Comparison of ENCODE assay signal across 24 cellular contexts in genomic region chr6:166650824-166651223, GRCh38.
"Had no signal": no experiment of that assay in that cellular context is flagged by ENCODE, and none has a peak within 500 bp of the region (broad histone marks: within the 10 kb centered on the region; RNA-seq: fewer than 3 reads in every experiment).

No MANE protein-coding gene starts in this region.

- ATAC-seq: foreskin keratinocyte; gastroesophageal sphincter; heart left ventricle; left ventricle myocardium superior; lower lobe of right lung; naive thymus-derived CD8-positive, alpha-beta T cell; sciatic nerve; stimulated activated memory B cell treated with anti-CD40 and anti-IgM and Interleukin-4, amounts not matched to agents 10 μg/mL and 1 μg/mL and 100 μg/mL, for 72 hours; stimulated activated naive CD8-positive, alpha-beta T cell treated with anti-CD3 and anti-CD28 coated beads, Interleukin-15, Interleukin-2, amounts not matched to agents 100 U/mL and 50 U/mL, for 24 hours; upper lobe of right lung had no signal

- H3K36me3 ChIP-seq: esophagus muscularis mucosa, gastroesophageal sphincter, heart left ventricle, lower lobe of right lung, prostate gland, right atrium auricular region, transverse colon, upper lobe of right lung, uterus had no signal

- H3K27ac ChIP-seq: esophagus muscularis mucosa, foreskin keratinocyte, gastroesophageal sphincter, heart left ventricle, lower lobe of right lung, prostate gland, right atrium auricular region, transverse colon, upper lobe of right lung, uterus had no signal

- H3K4me2 ChIP-seq: smooth muscle cell had no signal

- H3K4me3 ChIP-seq: esophagus muscularis mucosa, gastroesophageal sphincter, heart left ventricle, lower lobe of right lung, prostate gland, right atrium auricular region, smooth muscle cell, transverse colon, upper lobe of right lung, uterus had no signal

- H3K27me3 ChIP-seq: esophagus muscularis mucosa, gastroesophageal sphincter, right atrium auricular region, transverse colon, upper lobe of right lung, uterus had no signal

- H3K9me3 ChIP-seq: esophagus muscularis mucosa, gastroesophageal sphincter, heart left ventricle, lower lobe of right lung, prostate gland, right atrium auricular region, transverse colon, upper lobe of right lung, uterus had no signal

- DNase-seq: cerebellar nuclear complex; effector memory CD4-positive, alpha-beta T cell; foreskin keratinocyte; heart left ventricle; hippocampal formation; immature natural killer cell; left ventricle myocardium superior; lower lobe of right lung; naive thymus-derived CD8-positive, alpha-beta T cell; nephron progenitor cell; stimulated activated CD4-positive, alpha-beta T cell treated with anti-CD3 and anti-CD28 coated beads, Interleukin-2, amount 100 ng/mL, for 24 hours; stimulated activated CD4-positive, alpha-beta T cell treated with anti-CD3 and anti-CD28 coated beads, Interleukin-4, amount 100 ng/mL, for 4 hours; stimulated activated naive CD8-positive, alpha-beta T cell treated with anti-CD3 and anti-CD28 coated beads, Interleukin-15, Interleukin-2, amounts not matched to agents 100 U/mL and 50 U/mL, for 24 hours; substantia nigra; transverse colon; upper lobe of right lung; uterus had no signal

- H3K4me1 ChIP-seq: esophagus muscularis mucosa, foreskin keratinocyte, gastroesophageal sphincter, heart left ventricle, lower lobe of right lung, prostate gland, transverse colon, upper lobe of right lung, uterus had no signal
